ENCODE assay signal across 8 cellular contexts in genomic region chr19:8001651-8001994, GRCh38. TPM values are rescaled to one million over a fixed set of nuclear protein-coding genes. Genes with fewer than 3 reads are reported as not detected.
A peak's percentile ranks its signal among the peaks of the same experiment; 100 is the strongest.
DNase-seq lines count a peak whose midpoint lies in the region; ATAC-seq and TF ChIP-seq lines count a peak whose summit lies in the region.

No MANE protein-coding gene starts in this region.

- 98% methylated on average over 5 of the region's 5 CpGs for WGBS in hepatocyte (ENCODE audit: low lambda C conversion rate, missing lambda C conversion rate)
- 96% methylated on average over 5 of the region's 5 CpGs for WGBS in smooth muscle cell (ENCODE audit: low lambda C conversion rate)

- POLR2A ChIA-PET in HCT116 (lab: Charles Lee), result no interaction called here
- POLR2A ChIA-PET in activated CD8-positive, alpha-beta T cell treated with anti-CD3 and anti-CD28 coated beads, Interleukin-2, amount 10 ng/mL, durations not matched to agents 7 days and 5 days (lab: Charles Lee), result interaction anchor here (2.1 kb wide), 1 partner anchor 58 kb away, joined by 5 read pairs; the partner anchor contains the start of gene TIMM44
- POLR2A ChIA-PET in A673 (lab: Charles Lee; ENCODE audit: low non-redundant PET), result no interaction called here
- POLR2A ChIA-PET in GM10248 (lab: Yijun Ruan, JAX), result no interaction called here

- peak overlapping the region; percentile 76 for H3K4me3 Mint-ChIP-seq in activated CD8-positive, alpha-beta T cell treated with anti-CD3 and anti-CD28 coated beads, Interleukin-2, amount 10 ng/mL, durations not matched to agents 7 days and 5 days

- H3K4me1 ChIP-seq in HCT116 (ENCODE audit: control insufficient read depth in 1 of 2, insufficient read depth in 2 of 2, low read length in 2 of 2), result peaks cover 21 to 36% of the 10 kb centered on the region in 2 experiments
- H3K4me1 ChIP-seq in hepatocyte (ENCODE audit: insufficient read depth), result peaks cover 10% of the 10 kb centered on the region
- peaks cover 22% of the 10 kb centered on the region for H3K4me1 ChIP-seq in smooth muscle cell (ENCODE audit: low read depth)
- peaks cover 19% of the 10 kb centered on the region for H3K4me1 ChIP-seq in A673 (ENCODE audit: insufficient read depth, low read length, poor library complexity, severe bottlenecking)

- BruUV-seq in HCT116 (replicated peaks; lab: Mats Ljungman, UMichigan), result no TSS peak
- BruUV-seq in A673 (replicated peaks; lab: Mats Ljungman, UMichigan), result no TSS peak

- H3K79me2 ChIP-seq in HCT116 (ENCODE audit: insufficient read depth, low read length) (peaks cover 90% of the 10 kb centered on the region), hepatocyte (peaks cover 93% of the 10 kb centered on the region), smooth muscle cell (ENCODE audit: low read depth) (peaks cover 90% of the 10 kb centered on the region)

- no peak for TF ChIP-seq CTCF in HCT116 (IDR thresholded peaks at IDR 0.05 in 2 of 3, conservative IDR thresholded peaks at IDR 0.05 in 1 of 3; ENCODE audit: borderline replicate concordance in 1 of 3, insufficient read depth in 1 of 3, low read depth in 2 of 3, low read length in 2 of 3)
- no peak for TF ChIP-seq CTCF in hepatocyte (IDR thresholded peaks at IDR 0.05; ENCODE audit: poor library complexity)
- no peak for TF ChIP-seq CTCF in smooth muscle cell (IDR thresholded peaks at IDR 0.05; ENCODE audit: borderline replicate concordance, insufficient read depth, poor library complexity, severe bottlenecking)
- TF ChIP-seq CTCF in A673 (conservative IDR thresholded peaks at IDR 0.05; ENCODE audit: low read depth, low read length), result no peak
- TF ChIP-seq CTCF in GM10248 (IDR thresholded peaks at IDR 0.05; ENCODE audit: control extremely low read depth, extremely low read depth, low read depth, missing control alignments), result no peak
- TF ChIP-seq CTCF in dorsolateral prefrontal cortex (IDR thresholded peaks at IDR 0.05 in 54 of 56, conservative IDR thresholded peaks at IDR 0.05 in 2 of 56; ENCODE audit: low read depth in 1 of 56, partially characterized antibody in 56 of 56), result no peak

- no peaks in the 10 kb centered on the region for H3K9me3 ChIP-seq in HCT116 (ENCODE audit: control insufficient read depth in 1 of 2, insufficient read depth in 1 of 2, low read depth in 1 of 2, low read length in 2 of 2)
- no peaks in the 10 kb centered on the region for H3K9me3 ChIP-seq in hepatocyte (ENCODE audit: low read depth)
- no peaks in the 10 kb centered on the region for H3K9me3 ChIP-seq in smooth muscle cell (replicated peaks; ENCODE audit: low read depth)
- no peaks in the 10 kb centered on the region for H3K9me3 ChIP-seq in A673 (ENCODE audit: low read depth, low read length, poor library complexity, severe bottlenecking)

- peak overlapping the region in 1 of 2 experiments; percentile 49; a peak in 1 of 4 replicates for H3K4me3 ChIP-seq in HCT116 (replicated peaks in 1 of 2; ENCODE audit: low read depth in 1 of 2, low read length in 2 of 2)
- no peak overlapping the region for H3K4me3 ChIP-seq in hepatocyte
- peak overlapping the region; percentile 40 for H3K4me3 ChIP-seq in smooth muscle cell
- H3K4me3 ChIP-seq in A673 (ENCODE audit: low read depth, low read length, poor library complexity, severe bottlenecking), result no peak overlapping the region
- peak overlapping the region in 18 of 59 donors; percentile 6 to 61 (median 45) for H3K4me3 ChIP-seq in dorsolateral prefrontal cortex

- no peaks in the 10 kb centered on the region for H3K9me3 Mint-ChIP-seq in activated CD8-positive, alpha-beta T cell treated with anti-CD3 and anti-CD28 coated beads, Interleukin-2, amount 10 ng/mL, durations not matched to agents 7 days and 5 days (ENCODE audit: insufficient read depth)

- peaks cover 12% of the 10 kb centered on the region for H3F3A ChIP-seq in smooth muscle cell (ENCODE audit: low read depth)

- H2AFZ ChIP-seq in HCT116 (ENCODE audit: low read depth, low read length, poor library complexity, severe bottlenecking) (no peak overlapping the region), hepatocyte (no peak overlapping the region), smooth muscle cell (ENCODE audit: low read depth) (no peak overlapping the region)

- peaks cover 43% of the 10 kb centered on the region for H3K4me1 Mint-ChIP-seq in activated CD8-positive, alpha-beta T cell treated with anti-CD3 and anti-CD28 coated beads, Interleukin-2, amount 10 ng/mL, durations not matched to agents 7 days and 5 days (ENCODE audit: low read depth)

- TF ChIP-seq POLR2A in HCT116 (IDR thresholded peaks at IDR 0.05; ENCODE audit: borderline replicate concordance, extremely low read depth, insufficient read depth, insufficient read length), result no peak

- H3K27me3 Mint-ChIP-seq in activated CD8-positive, alpha-beta T cell treated with anti-CD3 and anti-CD28 coated beads, Interleukin-2, amount 10 ng/mL, durations not matched to agents 7 days and 5 days (ENCODE audit: low read depth), result no peaks in the 10 kb centered on the region

- H3K9ac ChIP-seq in HCT116 (ENCODE audit: low read length) (peak overlapping the region; percentile 58; the same call in 1 of the 2 replicates), smooth muscle cell (ENCODE audit: low read depth) (peak overlapping the region; percentile 32)

- RAD21 ChIA-PET in HCT116 (lab: Charles Lee; ENCODE audit: low non-redundant PET in 1 of 2, low total read pairs in 2 of 2, uncharacterized antibody in 2 of 2, unreplicated experiment in 2 of 2), result no interaction called here

- intact Hi-C loops in HCT116 (cut with micrococcal nuclease), result loop anchor here (5.0 to 10.0 kb wide), 2 partner anchors 153 to 251 kb away; no protein-coding TSS in a partner anchor
- intact Hi-C loops in A673 (cut with micrococcal nuclease; ENCODE audit: unreplicated experiment), result loop anchor here (5.0 kb wide), 1 partner anchor 59 kb away; the partner anchor contains the start of gene TIMM44
- intact Hi-C loops in dorsolateral prefrontal cortex (cut with DNase I), result loop anchor here (5.0 to 10.0 kb wide), 3 partner anchors 59 to 253 kb away; partner anchors contain the start of gene TIMM44 (in 1 of the 2)

- peak overlapping the region; percentile 87 for H3K27ac Mint-ChIP-seq in activated CD8-positive, alpha-beta T cell treated with anti-CD3 and anti-CD28 coated beads, Interleukin-2, amount 10 ng/mL, durations not matched to agents 7 days and 5 days

- no peaks in the 10 kb centered on the region for H3K9me2 ChIP-seq in HCT116 (ENCODE audit: insufficient read depth)
- no peaks in the 10 kb centered on the region for H3K9me2 ChIP-seq in hepatocyte (replicated peaks; ENCODE audit: insufficient read depth)

- CTCF ChIA-PET in HCT116 (lab: Charles Lee), result interaction anchor here (1.3 to 1.6 kb wide), 4 partner anchors 12 to 218 kb away, joined by 3 to 14 read pairs (median 8); partner anchors contain the start of gene TIMM44
- CTCF ChIA-PET in activated CD8-positive, alpha-beta T cell treated with anti-CD3 and anti-CD28 coated beads, Interleukin-2, amount 10 ng/mL, durations not matched to agents 7 days and 5 days (lab: Charles Lee), result interaction anchor here (0.9 to 3.5 kb wide), 9 partner anchors 10 to 257 kb away, joined by 3 to 35 read pairs (median 4); partner anchors contain the start of gene TIMM44
- CTCF ChIA-PET in A673 (lab: Charles Lee), result interaction anchor here (1.3 to 1.6 kb wide), 2 partner anchors 31 to 58 kb away, joined by 6 read pairs; partner anchors contain the start of gene TIMM44
- CTCF ChIA-PET in GM10248 (lab: Yijun Ruan, JAX), result interaction anchor here (0.9 to 2.7 kb wide), 21 partner anchors 8 to 268 kb away, joined by 3 to 27 read pairs (median 6); partner anchors contain the start of genes SNAPC2 and TIMM44

- H4K20me1 ChIP-seq in HCT116 (ENCODE audit: insufficient read depth), result peaks cover 31% of the 10 kb centered on the region; the same call in 1 of the 2 replicates
- H4K20me1 ChIP-seq in hepatocyte (ENCODE audit: insufficient read depth, poor library complexity, severe bottlenecking), result peaks cover 81% of the 10 kb centered on the region
- H4K20me1 ChIP-seq in smooth muscle cell (ENCODE audit: low read depth), result peaks cover 83% of the 10 kb centered on the region

- ATAC-seq in HCT116, result no peak
- no peak for ATAC-seq in activated CD8-positive, alpha-beta T cell treated with anti-CD3 and anti-CD28 coated beads, Interleukin-2, amount 10 ng/mL, durations not matched to agents 7 days and 5 days

- H3K4me2 ChIP-seq in HCT116 (ENCODE audit: low read length), result peak overlapping the region; percentile 75
- H3K4me2 ChIP-seq in hepatocyte, result peak overlapping the region; percentile 93
- peak overlapping the region; percentile 85 for H3K4me2 ChIP-seq in smooth muscle cell

- DNase-seq in HCT116 (ENCODE audit: low read depth, low spot score), result no peak
- DNase-seq in activated CD8-positive, alpha-beta T cell treated with anti-CD3 and anti-CD28 coated beads, Interleukin-2, amount 10 ng/mL, durations not matched to agents 7 days and 5 days, result peak; percentile 34
- no peak for DNase-seq in hepatocyte (ENCODE audit: low spot score)
- no peak for DNase-seq in smooth muscle cell (lab: John Stamatoyannopoulos, UW; ENCODE audit: unreplicated experiment)
- DNase-seq in NCI-H774 (lab: John Stamatoyannopoulos, UW), result no peak
- no peak for DNase-seq in A673 (ENCODE audit: low spot score)
- DNase-seq in GM10248 (ENCODE audit: extremely low spot score), result no peak
- no peak for DNase-seq in dorsolateral prefrontal cortex

- H3K27ac ChIP-seq in HCT116 (ENCODE audit: low read depth, low read length) (peak overlapping the region; percentile 64), hepatocyte (peak overlapping the region; percentile 82), smooth muscle cell (ENCODE audit: low read depth) (peak overlapping the region; percentile 69), A673 (ENCODE audit: low read depth, low read length, poor library complexity, severe bottlenecking) (no peak overlapping the region), dorsolateral prefrontal cortex (peak overlapping the region in 15 of 59 donors; percentile 29 to 78 (median 64))

- H3K36me3 Mint-ChIP-seq in activated CD8-positive, alpha-beta T cell treated with anti-CD3 and anti-CD28 coated beads, Interleukin-2, amount 10 ng/mL, durations not matched to agents 7 days and 5 days (ENCODE audit: low read depth), result peaks cover 14% of the 10 kb centered on the region

- H3K36me3 ChIP-seq in HCT116 (ENCODE audit: control insufficient read depth in 1 of 2, insufficient read depth in 2 of 2, low read length in 2 of 2) (peaks cover 6 to 7% of the 10 kb centered on the region in 2 experiments; a peak in 3 of 4 replicates), hepatocyte (replicated peaks; ENCODE audit: insufficient read depth, low read depth) (no peaks in the 10 kb centered on the region), smooth muscle cell (ENCODE audit: low read depth) (no peaks in the 10 kb centered on the region), A673 (ENCODE audit: insufficient read depth, low read length, poor library complexity, severe bottlenecking) (no peaks in the 10 kb centered on the region)

- no peak for TF ChIP-seq RAD21 in HCT116 (IDR thresholded peaks at IDR 0.05; ENCODE audit: low read depth)

- no peaks in the 10 kb centered on the region for H3K27me3 ChIP-seq in HCT116 (ENCODE audit: insufficient read depth, low read length)
- no peaks in the 10 kb centered on the region for H3K27me3 ChIP-seq in hepatocyte
- no peaks in the 10 kb centered on the region for H3K27me3 ChIP-seq in smooth muscle cell (ENCODE audit: low read depth)
- no peaks in the 10 kb centered on the region for H3K27me3 ChIP-seq in A673 (replicated peaks; ENCODE audit: insufficient read depth, low read depth, low read length, poor library complexity)
- no peaks in the 10 kb centered on the region for H3K27me3 ChIP-seq in dorsolateral prefrontal cortex

RNA-seq across cellular contexts. Expression of gene ELAVL1, which starts 3.8 kb away (rescaled TPM):
- 134 TPM for total RNA-seq in HCT116 (2021; ENCODE audit: unreplicated experiment)
- polyA plus RNA-seq in HCT116 (2012), result 71.2 and 74.1 TPM in 2 replicates
- total RNA-seq in activated CD8-positive, alpha-beta T cell treated with anti-CD3 and anti-CD28 coated beads, Interleukin-2, amount 10 ng/mL, durations not matched to agents 7 days and 5 days, result 100 to 1,000 TPM; 128 to 132 TPM
- total RNA-seq in hepatocyte, result 57.7 and 59.5 TPM in 2 replicates
- polyA plus RNA-seq in hepatocyte, result 88.1 and 89.9 TPM in 2 replicates
- 32.8 and 47.9 TPM in 2 replicates for total RNA-seq in smooth muscle cell
- 90.7 and 91.6 TPM in 2 replicates for polyA plus RNA-seq in smooth muscle cell
- 171 and 181 TPM in 2 replicates for total RNA-seq in A673 (2021)
- total RNA-seq in dorsolateral prefrontal cortex, result 10 to 100 TPM; 43.9 to 65.7 (median 53.2) TPM

RNA-seq across cellular contexts. Expression of gene CCL25, which starts 50.9 kb away (rescaled TPM):
- total RNA-seq in HCT116 (2021; ENCODE audit: unreplicated experiment), result not detected
- polyA plus RNA-seq in HCT116 (2012), result 0.16 and 0.29 TPM in 2 replicates
- total RNA-seq in activated CD8-positive, alpha-beta T cell treated with anti-CD3 and anti-CD28 coated beads, Interleukin-2, amount 10 ng/mL, durations not matched to agents 7 days and 5 days, result 10 to 100 TPM in 1 of 2 experiments, 1 to 10 TPM in 1; 10.0 to 10.2 TPM
- total RNA-seq in hepatocyte, result 1.2 TPM in 1 of 2 replicates, not detected in the other
- 2.1 TPM in 1 of 2 replicates, not detected in the other for polyA plus RNA-seq in hepatocyte
- total RNA-seq in smooth muscle cell, result not detected in 2 replicates
- polyA plus RNA-seq in smooth muscle cell, result 0.91 TPM in 1 of 2 replicates, not detected in the other
- total RNA-seq in A673 (2021), result not detected in 2 replicates
- 1 to 10 TPM in 6 of 120 experiments, under 1 TPM in 9, not detected in 105; 0.57 to 4.9 (median 0.88) TPM for total RNA-seq in dorsolateral prefrontal cortex

RNA-seq across cellular contexts. Expression of gene TIMM44, which starts 58.2 kb away (rescaled TPM):
- 136 TPM for total RNA-seq in HCT116 (2021; ENCODE audit: unreplicated experiment)
- polyA plus RNA-seq in HCT116 (2012), result 75.6 and 76.4 TPM in 2 replicates
- 10 to 100 TPM; 63.6 to 69.6 TPM for total RNA-seq in activated CD8-positive, alpha-beta T cell treated with anti-CD3 and anti-CD28 coated beads, Interleukin-2, amount 10 ng/mL, durations not matched to agents 7 days and 5 days
- total RNA-seq in hepatocyte, result 52.0 and 61.7 TPM in 2 replicates
- polyA plus RNA-seq in hepatocyte, result 40.7 and 54.9 TPM in 2 replicates
- total RNA-seq in smooth muscle cell, result 25.1 and 27.1 TPM in 2 replicates
- 21.8 and 39.3 TPM in 2 replicates for polyA plus RNA-seq in smooth muscle cell
- total RNA-seq in A673 (2021), result 153 and 169 TPM in 2 replicates
- total RNA-seq in dorsolateral prefrontal cortex, result 100 to 1,000 TPM in 1 of 120 experiments, 10 to 100 TPM in 119; 34.5 to 109 (median 53.7) TPM
